8 cellular contexts compared by ENCODE assay signal in the genomic region with DNA sequence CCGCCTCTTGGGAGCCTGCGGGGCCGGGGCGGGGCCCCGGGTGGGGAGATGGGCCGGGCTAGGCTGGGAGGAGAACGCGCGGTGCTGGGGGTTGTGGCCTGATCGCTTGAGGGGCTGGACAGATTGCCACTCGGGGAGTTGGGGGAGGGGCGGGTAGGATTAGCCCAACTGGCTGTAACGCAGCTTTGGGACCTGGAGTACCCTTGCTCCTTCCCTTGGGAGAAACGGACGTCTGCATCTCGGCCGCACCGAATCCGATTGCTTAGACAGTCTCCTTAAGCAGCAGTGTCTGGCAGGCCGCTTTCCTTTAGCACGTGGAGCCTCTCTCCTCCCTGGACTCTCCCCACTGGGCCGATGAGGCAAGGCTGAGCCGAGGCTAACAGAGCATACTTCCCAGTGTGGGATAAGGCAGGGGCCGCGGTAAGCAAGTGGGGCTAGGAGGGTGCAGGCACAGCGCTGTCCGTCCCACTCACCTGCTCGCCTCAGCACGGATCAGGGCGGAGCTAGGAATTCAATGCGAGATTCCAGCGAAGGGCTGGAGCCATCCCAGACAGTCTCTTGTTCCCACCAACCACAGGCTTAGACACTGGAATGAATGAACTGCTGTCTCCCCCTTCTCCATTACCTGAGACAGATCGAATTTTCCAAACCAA. TPM values are rescaled to one million over a fixed set of nuclear protein-coding genes. Genes with fewer than 3 reads are reported as not detected.
DNase-seq lines count a peak whose midpoint lies in the region; ATAC-seq and TF ChIP-seq lines count a peak whose summit lies in the region.

No MANE protein-coding gene starts in this region.

- H3K4me1 ChIP-seq in adipocyte (ENCODE audit: control insufficient read depth, insufficient read depth, low read length) (peaks cover 38% of the 10 kb centered on the region), gastrocnemius medialis (peaks cover 14 to 19% of the 10 kb centered on the region in 2 donors)

- H3K36me3 ChIP-seq in BJ (ENCODE audit: control insufficient read depth, insufficient read depth, low read length) (no peaks in the 10 kb centered on the region), adipocyte (ENCODE audit: control insufficient read depth, insufficient read depth, low read length, severe bottlenecking) (peaks cover 15% of the 10 kb centered on the region), gastrocnemius medialis (no peaks in the 10 kb centered on the region)

- H3K9me3 ChIP-seq in adipocyte (ENCODE audit: control insufficient read depth, low read length), result no peaks in the 10 kb centered on the region
- no peaks in the 10 kb centered on the region for H3K9me3 ChIP-seq in gastrocnemius medialis

- H3K9ac ChIP-seq in adipocyte (ENCODE audit: low read length), result peak overlapping the region; percentile 73

- H3K27me3 ChIP-seq in BJ (ENCODE audit: control insufficient read depth, insufficient read depth, low read length), result no peaks in the 10 kb centered on the region
- H3K27me3 ChIP-seq in adipocyte (replicated peaks; ENCODE audit: control insufficient read depth, insufficient read depth, low read length), result no peaks in the 10 kb centered on the region
- H3K27me3 ChIP-seq in gastrocnemius medialis, result no peaks in the 10 kb centered on the region

- intact Hi-C loops in gastrocnemius medialis (cut with DNase I; ENCODE audit: low total_unique reads), result loop anchor here (1.0 kb wide), 1 partner anchor 11 kb away; the partner anchor contains the start of gene ODAD4

- H3K27ac ChIP-seq in gastrocnemius medialis, result peak overlapping the region; percentile 86 to 94 (median 90)

- DNase-seq in BJ (ENCODE audit: low read depth) (no peak), NCI-H187 treated with DMSO at 0.1 percent for 48 hours (lab: John Stamatoyannopoulos, UW) (peak; percentile 15), adipocyte (ENCODE audit: low read depth) (peak; percentile 85), gastrocnemius medialis (peak in 1 of 2 donors; percentile 52), NCI-H128 (lab: John Stamatoyannopoulos, UW; ENCODE audit: unreplicated experiment) (no peak)
- DNase-seq in stimulated activated CD4-positive, alpha-beta T cell treated with anti-CD3 and anti-CD28 coated beads, Interleukin-15, amount 100 ng/mL, for 24 hours, result no peak

- in situ Hi-C loops in gastrocnemius medialis (cut with MboI; ENCODE audit: low sequenced_read_pairs in 4 of 4), result no loop called here

- no peak for TF ChIP-seq CTCF in BJ (IDR thresholded peaks at IDR 0.05; ENCODE audit: insufficient read depth, low read depth, low read length)
- no peak for TF ChIP-seq CTCF in gastrocnemius medialis (IDR thresholded peaks at IDR 0.05 in 4 of 5, conservative IDR thresholded peaks at IDR 0.05 in 1 of 5)

- ATAC-seq in GM21529 (IDR thresholded peaks at IDR 0.05; ENCODE audit: unreplicated experiment) (peak; percentile 14), gastrocnemius medialis (peak; percentile 66 to 68)

- POLR2A ChIA-PET in BJ (lab: Charles Lee), result interaction anchor here (0.6 kb wide), 1 partner anchor 36 kb away, joined by 5 read pairs; no protein-coding TSS in a partner anchor

- H3K4me3 ChIP-seq in BJ (ENCODE audit: low read depth, low read length) (peak overlapping the region; percentile 93), adipocyte (ENCODE audit: low read length) (peak overlapping the region; percentile 62), iPS-11a (ENCODE audit: low read depth, low read length) (peak overlapping the region; percentile 42), gastrocnemius medialis (peak overlapping the region; percentile 78 to 97 (median 92))

- CTCF ChIA-PET in BJ (lab: Yijun Ruan, JAX), result interaction anchor here (1.1 to 1.8 kb wide), 3 partner anchors 10 to 40 kb away, joined by 3 to 5 read pairs (median 5); no protein-coding TSS in a partner anchor

- TF ChIP-seq POLR2A in gastrocnemius medialis (IDR thresholded peaks at IDR 0.05), result no peak

RNA-seq across cellular contexts. Expression of gene ACLY, which starts 0.5 kb away (rescaled TPM):
- 118 and 170 TPM in 2 replicates for polyA plus RNA-seq in BJ (2011; rRNA removed)
- 159 and 212 TPM in 2 replicates for polyA minus RNA-seq in BJ (2011; rRNA and poly(A)+ RNA removed)
- 10 to 100 TPM; 20.8 to 35.0 (median 30.7) TPM for total RNA-seq in gastrocnemius medialis

RNA-seq across cellular contexts. Expression of gene ODAD4, which starts 11.1 kb away (rescaled TPM):
- 0.61 and 0.92 TPM in 2 replicates for polyA plus RNA-seq in BJ (2011; rRNA removed)
- 0.31 and 0.81 TPM in 2 replicates for polyA minus RNA-seq in BJ (2011; rRNA and poly(A)+ RNA removed)
- 1 to 10 TPM in 1 of 4 donors, under 1 TPM in 2, not detected in 1; 0.13 to 1.3 (median 0.20) TPM for total RNA-seq in gastrocnemius medialis

RNA-seq across cellular contexts. Expression of gene CNP, which starts 47.3 kb away (rescaled TPM):
- polyA plus RNA-seq in BJ (2011; rRNA removed), result 53.5 and 66.2 TPM in 2 replicates
- polyA minus RNA-seq in BJ (2011; rRNA and poly(A)+ RNA removed), result 151 and 180 TPM in 2 replicates
- total RNA-seq in gastrocnemius medialis, result 10 to 100 TPM; 15.1 to 26.2 (median 20.4) TPM

RNA-seq across cellular contexts. Expression of gene KLHL11, which starts 54.1 kb away (rescaled TPM):
- 5.5 and 7.2 TPM in 2 replicates for polyA plus RNA-seq in BJ (2011; rRNA removed)
- polyA minus RNA-seq in BJ (2011; rRNA and poly(A)+ RNA removed), result 17.5 and 22.6 TPM in 2 replicates
- total RNA-seq in gastrocnemius medialis, result 1 to 10 TPM; 2.2 to 4.7 (median 3.8) TPM

Comparison
In these comparisons a context has a peak if more than half of its experiments do, and no peak if none do; other contexts are left out.
1. DNase-seq: peak in NCI-H187 treated with DMSO at 0.1 percent for 48 hours (single experiment) and adipocyte (single experiment); none in BJ (single experiment), NCI-H128 (single experiment) and stimulated activated CD4-positive, alpha-beta T cell treated with anti-CD3 and anti-CD28 coated beads, Interleukin-15, amount 100 ng/mL, for 24 hours (single experiment).
2. H3K4me3 ChIP-seq: peak in every context shown above with its lines; median percentile 93 in BJ; 92 in gastrocnemius medialis; 62 in adipocyte; 42 in iPS-11a.